In the genomic region with DNA sequence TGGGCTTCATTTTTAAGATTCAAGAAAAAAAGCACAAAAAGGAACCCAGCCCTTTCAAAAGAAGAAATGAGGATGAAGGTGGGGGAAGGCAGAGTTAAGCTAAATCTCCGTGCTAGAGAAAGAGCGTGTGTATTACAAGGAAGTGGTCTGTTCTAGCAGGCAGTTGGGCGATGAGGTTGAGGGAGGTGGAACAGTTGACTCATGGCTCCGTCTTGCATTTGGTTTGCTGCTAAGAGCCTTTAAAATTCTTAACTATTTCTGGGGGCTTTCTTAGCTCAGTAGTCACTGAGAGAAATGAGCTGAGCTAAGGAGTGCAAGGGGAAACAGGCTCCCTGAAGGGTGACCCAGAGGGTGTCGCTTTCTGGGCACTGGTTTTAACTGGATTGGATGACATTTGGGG, we compare ENCODE assay signal across 9 cellular contexts.
DNase-seq lines count a peak whose midpoint lies in the region; ATAC-seq and TF ChIP-seq lines count a peak whose summit lies in the region.
"Had no signal": no experiment of that assay in that cellular context is flagged by ENCODE, and none has a peak within 500 bp of the region (broad histone marks: within the 10 kb centered on the region; RNA-seq: fewer than 3 reads in every experiment).

No MANE protein-coding gene starts in this region.

- no peak for TF ChIP-seq POLR2A in adrenal gland (IDR thresholded peaks at IDR 0.05)

- intact Hi-C loops in adrenal gland (cut with DNase I): no loop called here

- no peaks in the 10 kb centered on the region for H3K4me1 ChIP-seq in adrenal gland (replicated peaks in 1 of 2)

- H3K4me3 Mint-ChIP-seq in glutamatergic neuron (ENCODE audit: unreplicated experiment): no peak overlapping the region

- ATAC-seq in HG02885 (IDR thresholded peaks at IDR 0.05; ENCODE audit: poor library complexity, unreplicated experiment): peak; percentile 89

- peak; percentile 11 for DNase-seq in NCI-H82 (lab: John Stamatoyannopoulos, UW)
- no peak for DNase-seq in NCI-H82 treated with DMSO at 0.1 percent for 48 hours (lab: John Stamatoyannopoulos, UW; ENCODE audit: unreplicated experiment)
- peak; percentile 97 for DNase-seq in SIG-M5 (lab: John Stamatoyannopoulos, UW)
- peak in 6 of 7 donors; percentile 22 to 58 (median 38) for DNase-seq in adrenal gland
- DNase-seq in non-pigmented ciliary epithelial cell (ENCODE audit: low read depth): peak; percentile 96
- DNase-seq in glutamatergic neuron: no peak
- no peak for DNase-seq in SK-N-DZ (ENCODE audit: low spot score)

- 68 to 76% (median 75%) methylated on average over 5 of the region's 5 CpGs for WGBS in adrenal gland, 4 donors

- no peak overlapping the region for H3K4me3 ChIP-seq in adrenal gland

- H3K27ac ChIP-seq in adrenal gland: peak overlapping the region in 2 of 5 donors; percentile 38 to 56
- H3K27ac ChIP-seq: 22Rv1 had no signal

- no peaks in the 10 kb centered on the region for H3K4me1 Mint-ChIP-seq in glutamatergic neuron (ENCODE audit: low read depth, unreplicated experiment)

- H3K9me3 Mint-ChIP-seq in glutamatergic neuron (ENCODE audit: unreplicated experiment): no peaks in the 10 kb centered on the region

- no peaks in the 10 kb centered on the region for H3K36me3 ChIP-seq in adrenal gland (replicated peaks in 1 of 2)

- no peak overlapping the region for H3K27ac Mint-ChIP-seq in glutamatergic neuron (ENCODE audit: unreplicated experiment)

- no peaks in the 10 kb centered on the region for H3K9me3 ChIP-seq in adrenal gland (replicated peaks in 1 of 3)

- no peaks in the 10 kb centered on the region for H3K36me3 Mint-ChIP-seq in glutamatergic neuron (ENCODE audit: unreplicated experiment)

- peaks cover 9% of the 10 kb centered on the region for H3K27me3 ChIP-seq in adrenal gland

- H3K27me3 Mint-ChIP-seq in glutamatergic neuron (ENCODE audit: unreplicated experiment): no peaks in the 10 kb centered on the region

- TF ChIP-seq CTCF in adrenal gland (IDR thresholded peaks at IDR 0.05): no peak
- TF ChIP-seq CTCF in glutamatergic neuron (IDR thresholded peaks at IDR 0.05; ENCODE audit: partially characterized antibody, unreplicated experiment): no peak

Comparison
In these comparisons a context has a peak if more than half of its experiments do, and no peak if none do; other contexts are left out.
1. DNase-seq: peak in NCI-H82 (single experiment), SIG-M5 (single experiment), adrenal gland (6 of 7) and non-pigmented ciliary epithelial cell (single experiment); none in NCI-H82 treated with DMSO at 0.1 percent for 48 hours (single experiment), glutamatergic neuron (single experiment) and SK-N-DZ (single experiment).